Comparison of ENCODE assay signal across 30 cellular contexts in the genomic region with DNA sequence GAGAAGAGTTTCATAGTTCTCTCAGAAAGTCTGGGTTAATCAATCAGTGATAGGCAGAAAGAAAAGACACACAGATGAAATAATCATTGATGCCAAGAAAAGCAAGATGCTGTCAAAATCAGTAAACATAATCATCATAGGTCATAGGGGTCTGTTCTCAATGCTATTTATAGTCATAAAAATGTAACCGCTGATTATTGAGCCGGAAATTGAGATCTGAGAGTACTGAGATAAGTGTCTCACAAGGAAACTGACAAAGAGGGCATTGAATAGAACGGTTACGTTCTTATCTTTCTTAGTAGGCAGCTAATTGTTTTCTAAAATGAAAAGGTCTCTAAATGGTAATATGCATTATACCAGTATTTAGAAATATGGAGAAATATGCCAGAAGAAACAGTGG.
"Had no signal": no experiment of that assay in that cellular context is flagged by ENCODE, and none has a peak within 500 bp of the region (broad histone marks: within the 10 kb centered on the region; RNA-seq: fewer than 3 reads in every experiment).

No MANE protein-coding gene starts in this region.

- H3K9me3 ChIP-seq: adrenal gland, body of pancreas, esophagus muscularis mucosa, gastrocnemius medialis, heart left ventricle had no signal

- ATAC-seq: activated CD4-positive, alpha-beta T cell treated with anti-CD3 and anti-CD28 coated beads for 36 hours; activated CD8-positive, alpha-beta memory T cell treated with anti-CD3 and anti-CD28 coated beads, Interleukin-2, amount 10 ng/mL, durations not matched to agents 7 days and 5 days; activated CD8-positive, alpha-beta T cell treated with anti-CD3 and anti-CD28 coated beads, Interleukin-2, amount 10 ng/mL, durations not matched to agents 7 days and 5 days; activated naive CD8-positive, alpha-beta T cell treated with anti-CD3 and anti-CD28 coated beads, Interleukin-2, amount 50 U/mL, for 24 hours; body of pancreas; effector memory CD8-positive, alpha-beta T cell; foreskin keratinocyte; gastrocnemius medialis; heart left ventricle had no signal

- H3K27ac ChIP-seq: adrenal gland, body of pancreas, esophagus muscularis mucosa, foreskin keratinocyte, gastrocnemius medialis, heart left ventricle had no signal

- H3K27me3 ChIP-seq: adrenal gland, body of pancreas, esophagus muscularis mucosa, foreskin keratinocyte, gastrocnemius medialis, heart left ventricle had no signal

- H3K4me3 ChIP-seq: adrenal gland, body of pancreas, esophagus muscularis mucosa, gastrocnemius medialis, heart left ventricle had no signal

- H3K4me1 ChIP-seq: adrenal gland, esophagus muscularis mucosa, foreskin keratinocyte, gastrocnemius medialis, heart left ventricle had no signal

- DNase-seq: activated CD4-positive, alpha-beta memory T cell treated with anti-CD3 and anti-CD28 coated beads for 36 hours; activated CD4-positive, alpha-beta T cell treated with anti-CD3 and anti-CD28 coated beads for 36 hours; activated CD4-positive, alpha-beta T cell treated with anti-CD3 and anti-CD28 coated beads, Interleukin-2, amount 10 ng/mL, durations not matched to agents 24 days and 14 days; activated CD4-positive, CD25-positive, alpha-beta regulatory T cell; activated CD4-positive, CD25-positive, alpha-beta regulatory T cell treated with anti-CD3 and anti-CD28 coated beads, Interleukin-2, amount 50 U/mL, for 72 hours; activated CD8-positive, alpha-beta memory T cell treated with anti-CD3 and anti-CD28 coated beads, Interleukin-2, amount 10 ng/mL, durations not matched to agents 7 days and 5 days; activated CD8-positive, alpha-beta memory T cell treated with anti-CD3 and anti-CD28 coated beads, Interleukin-2, amount 50 U/mL, for 4 hours; activated CD8-positive, alpha-beta T cell treated with anti-CD3 and anti-CD28 coated beads, Interleukin-2, amount 10 ng/mL, durations not matched to agents 7 days and 5 days; activated effector memory CD4-positive, alpha-beta T cell treated with anti-CD3 and anti-CD28 coated beads, Interleukin-2, amount 50 U/mL, for 16 hours; activated naive CD4-positive, alpha-beta T cell treated with anti-CD3 and anti-CD28 coated beads for 36 hours; activated naive CD8-positive, alpha-beta T cell treated with anti-CD3 and anti-CD28 coated beads for 36 hours; activated naive CD8-positive, alpha-beta T cell treated with anti-CD3 and anti-CD28 coated beads, Interleukin-2, amount 50 U/mL, for 24 hours; activated T-cell treated with anti-CD3 and anti-CD28 coated beads, Interleukin-2, amount 50 U/mL, for 1 hour; activated T-cell treated with anti-CD3 and anti-CD28 coated beads, Interleukin-2, amount 50 U/mL, for 48 hours; adrenal gland; amygdala; aorta; body of pancreas; caudate nucleus; cortex of kidney; dermis blood vessel endothelial cell; effector CD4-positive, alpha-beta T cell; effector memory CD8-positive, alpha-beta T cell; erythroblast; foreskin keratinocyte; gastrocnemius medialis; glutamatergic neuron; heart left ventricle; T1000 had no signal

- H3K36me3 ChIP-seq: adrenal gland, esophagus muscularis mucosa, gastrocnemius medialis, heart left ventricle had no signal
